In genomic region chr1:225965231-225965630, GRCh38 we compare ENCODE assay signal across 24 cellular contexts. TPM values are rescaled to one million over a fixed set of nuclear protein-coding genes. Genes with fewer than 3 reads are reported as not detected.
"Had no signal": no experiment of that assay in that cellular context is flagged by ENCODE, and none has a peak within 500 bp of the region (broad histone marks: within the 10 kb centered on the region; RNA-seq: fewer than 3 reads in every experiment).

No MANE protein-coding gene starts in this region.

- H3K4me2 ChIP-seq: KMS-11 had no signal

- H3K27me3 ChIP-seq: Peyer's patch, SJCRH30 had no signal

- ATAC-seq: activated CD4-positive, CD25-positive, alpha-beta regulatory T cell treated with anti-CD3 and anti-CD28 coated beads, Interleukin-2, amount 50 U/mL, for 24 hours; activated T-cell treated with anti-CD3 and anti-CD28 coated beads, Interleukin-2, amount 50 U/mL, for 4 hours; SK-N-SH treated with all-trans-retinoic acid at 6 μM for 48 hours had no signal

- DNase-seq: activated CD4-positive, alpha-beta T cell treated with anti-CD3 and anti-CD28 coated beads for 4 hours; activated gamma-delta T cell treated with Interleukin-2 at 50 U/mL for 16 hours; activated naive CD4-positive, alpha-beta T cell treated with anti-CD3 and anti-CD28 coated beads, Interleukin-2, amount 10 ng/mL, durations not matched to agents 7 days and 5 days; activated naive CD8-positive, alpha-beta T cell treated with anti-CD3 and anti-CD28 coated beads for 36 hours; activated T-cell treated with anti-CD3 and anti-CD28 coated beads, Interleukin-2, amount 50 U/mL, for 4 hours; anterior cingulate cortex; NCI-H1092; NCI-H1417 treated with DMSO at 0.1 percent for 48 hours; NCI-H1694; NCI-H2029; NCI-H2107; NCI-H2171 treated with DMSO at 0.1 percent for 48 hours; NCI-H345; NCI-H510A; NCI-H69; Peyer's patch; Right ventricle myocardium superior; SJCRH30 had no signal

- H3K4me1 Mint-ChIP-seq: activated naive CD8-positive, alpha-beta T cell treated with anti-CD3 and anti-CD28 coated beads for 36 hours had no signal

- H3K4me1 ChIP-seq: Peyer's patch, SJCRH30 had no signal

- H3K36me3 ChIP-seq: Peyer's patch, SJCRH30 had no signal

- H3K27ac Mint-ChIP-seq: activated naive CD4-positive, alpha-beta T cell treated with anti-CD3 and anti-CD28 coated beads, Interleukin-2, amount 10 ng/mL, durations not matched to agents 7 days and 5 days; activated naive CD8-positive, alpha-beta T cell treated with anti-CD3 and anti-CD28 coated beads for 36 hours; T-helper 1 cell treated with Interleukin-12 subunit alpha and Interleukin-12 subunit beta and Interleukin-4 antibody, amounts not matched to agents 30 μg/mL and 1 μg/mL, for 36 hours had no signal

- H3K4me3 ChIP-seq: Peyer's patch, SJCRH30 had no signal

- H3K9me3 ChIP-seq: Peyer's patch, SJCRH30 had no signal

- H3K9me3 Mint-ChIP-seq: activated naive CD4-positive, alpha-beta T cell treated with anti-CD3 and anti-CD28 coated beads, Interleukin-2, amount 10 ng/mL, durations not matched to agents 7 days and 5 days; activated naive CD8-positive, alpha-beta T cell treated with anti-CD3 and anti-CD28 coated beads for 36 hours; activated T-cell treated with anti-CD3 and anti-CD28 coated beads, Interleukin-2, amount 50 U/mL, for 4 hours; T-helper 1 cell treated with Interleukin-12 subunit alpha and Interleukin-12 subunit beta and Interleukin-4 antibody, amounts not matched to agents 30 μg/mL and 1 μg/mL, for 36 hours had no signal

- H3K9ac ChIP-seq: KMS-11 had no signal

- H3K4me3 Mint-ChIP-seq: activated naive CD4-positive, alpha-beta T cell treated with anti-CD3 and anti-CD28 coated beads, Interleukin-2, amount 10 ng/mL, durations not matched to agents 7 days and 5 days; activated naive CD8-positive, alpha-beta T cell treated with anti-CD3 and anti-CD28 coated beads for 36 hours; activated T-cell treated with anti-CD3 and anti-CD28 coated beads, Interleukin-2, amount 50 U/mL, for 4 hours; T-helper 1 cell treated with Interleukin-12 subunit alpha and Interleukin-12 subunit beta and Interleukin-4 antibody, amounts not matched to agents 30 μg/mL and 1 μg/mL, for 36 hours had no signal

- H3K27ac ChIP-seq: KMS-11, Peyer's patch, RWPE1, SJCRH30 had no signal

- H3K36me3 Mint-ChIP-seq: activated naive CD4-positive, alpha-beta T cell treated with anti-CD3 and anti-CD28 coated beads, Interleukin-2, amount 10 ng/mL, durations not matched to agents 7 days and 5 days; activated naive CD8-positive, alpha-beta T cell treated with anti-CD3 and anti-CD28 coated beads for 36 hours had no signal

RNA-seq across cellular contexts. Expression of gene LEFTY2, which starts 24.2 kb away (rescaled TPM):
- total RNA-seq: activated naive CD8-positive, alpha-beta T cell treated with anti-CD3 and anti-CD28 coated beads for 36 hours; activated T-cell treated with anti-CD3 and anti-CD28 coated beads, Interleukin-2, amount 50 U/mL, for 4 hours; MCF 10A; Peyer's patch had no signal
